In the genomic region with DNA sequence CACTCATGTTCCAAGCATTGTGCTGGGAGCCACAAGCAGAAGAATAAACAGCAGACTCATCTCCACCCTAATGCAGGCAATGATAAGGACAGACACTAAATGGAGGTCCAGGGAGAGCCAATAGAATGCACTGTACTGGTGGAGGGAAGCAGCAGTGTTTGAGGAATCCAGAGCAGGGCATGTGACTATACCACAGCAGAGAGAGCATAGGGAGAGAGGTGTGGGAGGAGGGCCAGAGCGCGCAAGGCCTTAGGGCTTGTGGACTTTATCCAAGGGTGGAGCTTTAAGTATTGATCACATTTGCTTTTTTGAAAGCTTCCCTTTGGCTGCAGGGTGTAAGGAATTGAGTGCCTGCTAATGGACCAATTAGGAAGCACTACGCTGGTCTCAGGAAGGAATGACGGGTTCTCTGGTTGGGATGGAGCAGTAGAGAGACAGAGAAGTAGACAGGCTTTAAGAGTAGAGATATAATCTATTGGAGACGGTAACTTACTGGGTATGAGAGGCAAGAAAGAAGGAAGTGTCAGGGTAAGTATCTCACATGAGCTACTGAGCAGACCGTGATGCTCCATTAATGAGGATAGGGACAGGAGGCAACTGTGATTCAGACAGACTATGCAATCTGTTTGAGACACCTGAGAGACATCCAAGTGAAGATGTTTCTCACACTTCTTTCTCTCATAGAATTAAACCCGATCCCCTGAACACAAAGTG, we compare ENCODE assay signal across 24 cellular contexts.
A peak's percentile ranks its signal among the peaks of the same experiment; 100 is the strongest.
DNase-seq lines count a peak whose midpoint lies in the region; ATAC-seq, FAIRE-seq and TF ChIP-seq lines count a peak whose summit lies in the region.
"Had no signal": no experiment of that assay in that cellular context is flagged by ENCODE, and none has a peak within 500 bp of the region (broad histone marks: within the 10 kb centered on the region; RNA-seq: fewer than 3 reads in every experiment).

No MANE protein-coding gene starts in this region.

- TSS peak; percentile 62 for BruUV-seq in HepG2 (replicated peaks; lab: Mats Ljungman, UMichigan)

- no peaks in the 10 kb centered on the region for H3K9me3 Mint-ChIP-seq in type B pancreatic cell
- H3K9me3 Mint-ChIP-seq: activated CD8-positive, alpha-beta T cell treated with anti-CD3 and anti-CD28 coated beads for 36 hours; activated naive CD4-positive, alpha-beta T cell treated with anti-CD3 and anti-CD28 coated beads, Interleukin-2, amount 50 U/mL, for 24 hours; brain; natural killer cell had no signal

- no peak overlapping the region; the same call in 1 of the 2 replicates for H3K9ac ChIP-seq in HepG2 (ENCODE audit: insufficient read depth, low read depth, low read length)
- H3K9ac ChIP-seq: parathyroid adenoma had no signal

- H3K27me3 ChIP-seq in body of pancreas: no peaks in the 10 kb centered on the region
- H3K27me3 ChIP-seq in HepG2 (ENCODE audit: control insufficient read depth in 1 of 2, insufficient read depth in 2 of 2, low read length in 2 of 2): no peaks in the 10 kb centered on the region
- H3K27me3 ChIP-seq: gastrocnemius medialis had no signal

- peak overlapping the region; percentile 75 for H3K27ac Mint-ChIP-seq in type B pancreatic cell
- H3K27ac Mint-ChIP-seq: activated CD8-positive, alpha-beta T cell treated with anti-CD3 and anti-CD28 coated beads for 36 hours; activated naive CD4-positive, alpha-beta T cell treated with anti-CD3 and anti-CD28 coated beads, Interleukin-2, amount 50 U/mL, for 24 hours; B cell; natural killer cell had no signal

- H3K9me3 ChIP-seq in body of pancreas (no peaks in the 10 kb centered on the region), HepG2 (ENCODE audit: low read length) (no peaks in the 10 kb centered on the region)
- H3K9me3 ChIP-seq: gastrocnemius medialis had no signal

- H3K27me3 Mint-ChIP-seq in type B pancreatic cell: no peaks in the 10 kb centered on the region
- H3K27me3 Mint-ChIP-seq: activated CD8-positive, alpha-beta T cell treated with anti-CD3 and anti-CD28 coated beads for 36 hours; activated naive CD4-positive, alpha-beta T cell treated with anti-CD3 and anti-CD28 coated beads, Interleukin-2, amount 50 U/mL, for 24 hours; B cell had no signal

- DNase-seq in NCI-H146 treated with DMSO at 0.1 percent for 48 hours (lab: John Stamatoyannopoulos, UW; ENCODE audit: unreplicated experiment) (peak; percentile 56), body of pancreas (peak; percentile 25 to 51 (median 38)), HepG2 (ENCODE audit: low spot score) (peak; percentile 87), type B pancreatic cell (ENCODE audit: extremely low spot score, unreplicated experiment) (no peak), SK-N-DZ (ENCODE audit: low spot score) (no peak), NCI-H2081 treated with DMSO at 0.1 percent for 48 hours (lab: John Stamatoyannopoulos, UW) (no peak)
- DNase-seq in activated CD8-positive, alpha-beta memory T cell treated with anti-CD3 and anti-CD28 coated beads for 24 hours: no peak
- DNase-seq: activated CD8-positive, alpha-beta T cell treated with anti-CD3 and anti-CD28 coated beads for 36 hours; activated T-cell treated with anti-CD3 and anti-CD28 coated beads, Interleukin-2, amount 50 U/mL, for 48 hours; cortex of kidney; gastrocnemius medialis; natural killer cell; NCI-H1105 treated with DMSO at 0.1 percent for 48 hours; stimulated activated CD8-positive, alpha-beta memory T cell treated with anti-CD3 and anti-CD28 coated beads, Interleukin-4, amount 100 ng/mL, for 48 hours; SW 1271 had no signal

- H3K4me3 ChIP-seq in body of pancreas (no peak overlapping the region), HepG2 (replicated peaks in 1 of 3; ENCODE audit: insufficient read depth in 1 of 3, low read depth in 2 of 3, low read length in 3 of 3) (peak overlapping the region; percentile 23 to 38 (median 28); a peak in 5 of 6 replicates)
- H3K4me3 ChIP-seq: gastrocnemius medialis, skin epidermis had no signal

- POLR2A ChIA-PET in HepG2 (lab: Yijun Ruan, JAX): interaction anchor here (1.0 to 1.6 kb wide), 4 partner anchors 11 to 118 kb away, joined by 4 to 10 read pairs (median 5); a partner anchor contains a TSS

- no peaks in the 10 kb centered on the region for H3K36me3 Mint-ChIP-seq in type B pancreatic cell
- H3K36me3 Mint-ChIP-seq: activated naive CD4-positive, alpha-beta T cell treated with anti-CD3 and anti-CD28 coated beads, Interleukin-2, amount 50 U/mL, for 24 hours; brain; natural killer cell had no signal

- FAIRE-seq in HepG2 (lab: Jason Lieb, UNC): peak; percentile 88
- FAIRE-seq: G401.6, GM12892 had no signal

- H3K79me2 ChIP-seq in HepG2 (ENCODE audit: insufficient read depth, low read length): peaks cover 3% of the 10 kb centered on the region

- no peak for TF ChIP-seq RAD21 in HepG2 (CRISPR knock-in tag; IDR thresholded peaks at IDR 0.05)

- peak; percentile 85 for ATAC-seq in body of pancreas
- peak; percentile 100 for ATAC-seq in HepG2
- ATAC-seq: activated CD8-positive, alpha-beta T cell treated with anti-CD3 and anti-CD28 coated beads for 36 hours; gastrocnemius medialis; natural killer cell had no signal

- no peak overlapping the region for H3K27ac ChIP-seq in body of pancreas
- H3K27ac ChIP-seq in HepG2 (ENCODE audit: extremely low read length, insufficient read depth, low read length): peak overlapping the region; percentile 62
- H3K27ac ChIP-seq: gastrocnemius medialis, parathyroid adenoma, RWPE1, VCaP had no signal

- H3K36me3 ChIP-seq in body of pancreas (replicated peaks in 1 of 2; ENCODE audit: insufficient read depth in 1 of 2, low read depth in 2 of 2) (no peaks in the 10 kb centered on the region), HepG2 (replicated peaks in 1 of 2; ENCODE audit: control insufficient read depth in 1 of 2, insufficient read depth in 2 of 2, low read length in 2 of 2) (no peaks in the 10 kb centered on the region)
- H3K36me3 ChIP-seq: gastrocnemius medialis had no signal

- peaks cover 6% of the 10 kb centered on the region for H3K4me1 Mint-ChIP-seq in type B pancreatic cell (ENCODE audit: unreplicated experiment)
- H3K4me1 Mint-ChIP-seq: activated naive CD4-positive, alpha-beta T cell treated with anti-CD3 and anti-CD28 coated beads, Interleukin-2, amount 50 U/mL, for 24 hours; B cell; brain; natural killer cell had no signal

- H3K4me2 ChIP-seq in HepG2 (ENCODE audit: low read depth, low read length): peak overlapping the region; percentile 72

- peak in 1 of 2 experiments; percentile 44; a peak in 1 of 4 replicates for TF ChIP-seq EP300 in HepG2 (IDR thresholded peaks at IDR 0.05; ENCODE audit: low read depth in 2 of 2, low read length in 2 of 2)
- no peak for TF ChIP-seq EP300 in HepG2 (CRISPR knock-in tag; IDR thresholded peaks at IDR 0.05; ENCODE audit: borderline replicate concordance)

- no peaks in the 10 kb centered on the region for H4K20me1 ChIP-seq in HepG2 (ENCODE audit: insufficient read depth, low read length)

- CTCF ChIA-PET in HepG2 (lab: Yijun Ruan, JAX; ENCODE audit: low intra/inter-chr PET ratio, low total read pairs): no interaction called here

- in situ Hi-C loops in HepG2 (cut with HindIII; ENCODE audit: extremely low pct_ligation_motif_present, low pct_unique_long_range_greater_than_20kb): no loop called here

- no peak overlapping the region for H2AFZ ChIP-seq in HepG2 (ENCODE audit: low read length)
- H2AFZ ChIP-seq: parathyroid adenoma had no signal

- no peak for TF ChIP-seq CTCF in body of pancreas (IDR thresholded peaks at IDR 0.05)
- TF ChIP-seq CTCF in HepG2 (CRISPR knock-in tag; IDR thresholded peaks at IDR 0.05): no peak
- no peak for TF ChIP-seq CTCF in type B pancreatic cell (conservative IDR thresholded peaks at IDR 0.05)

- peaks cover 9% of the 10 kb centered on the region for H3K4me1 ChIP-seq in body of pancreas
- H3K4me1 ChIP-seq in HepG2 (ENCODE audit: insufficient read depth, low read length): peaks cover 49% of the 10 kb centered on the region
- H3K4me1 ChIP-seq: gastrocnemius medialis had no signal

- intact Hi-C loops in body of pancreas (cut with DNase I) (no loop called here), HepG2 (cut with micrococcal nuclease; ENCODE audit: unreplicated experiment) (no loop called here)

- no peak for TF ChIP-seq POLR2A in body of pancreas (IDR thresholded peaks at IDR 0.05)
- TF ChIP-seq POLR2A in HepG2 (IDR thresholded peaks at IDR 0.05; ENCODE audit: insufficient read depth in 1 of 2, low read depth in 2 of 2, low read length in 2 of 2): peak in 1 of 2 experiments; percentile 31; a peak in 1 of 4 replicates

- WGBS in body of pancreas, 2 donors: 50 to 51% methylated on average over 7 of the region's 7 CpGs
- WGBS in HepG2 (ENCODE audit: low lambda C conversion rate): 16% methylated on average over 7 of the region's 7 CpGs

- H3K4me3 Mint-ChIP-seq in type B pancreatic cell: peak overlapping the region; percentile 40
- H3K4me3 Mint-ChIP-seq: activated CD8-positive, alpha-beta T cell treated with anti-CD3 and anti-CD28 coated beads for 36 hours; activated naive CD4-positive, alpha-beta T cell treated with anti-CD3 and anti-CD28 coated beads, Interleukin-2, amount 50 U/mL, for 24 hours; B cell; brain; natural killer cell had no signal

TF ChIP-seq in HepG2, 621 proteins besides CTCF, POLR2A, EP300 and RAD21 (continues in another document):
- TF ChIP-seq ARNT (IDR thresholded peaks at IDR 0.05): no peak
- no peak for TF ChIP-seq ZNF343 (CRISPR knock-in tag; IDR thresholded peaks at IDR 0.05)
- TF ChIP-seq, protein P1, sequence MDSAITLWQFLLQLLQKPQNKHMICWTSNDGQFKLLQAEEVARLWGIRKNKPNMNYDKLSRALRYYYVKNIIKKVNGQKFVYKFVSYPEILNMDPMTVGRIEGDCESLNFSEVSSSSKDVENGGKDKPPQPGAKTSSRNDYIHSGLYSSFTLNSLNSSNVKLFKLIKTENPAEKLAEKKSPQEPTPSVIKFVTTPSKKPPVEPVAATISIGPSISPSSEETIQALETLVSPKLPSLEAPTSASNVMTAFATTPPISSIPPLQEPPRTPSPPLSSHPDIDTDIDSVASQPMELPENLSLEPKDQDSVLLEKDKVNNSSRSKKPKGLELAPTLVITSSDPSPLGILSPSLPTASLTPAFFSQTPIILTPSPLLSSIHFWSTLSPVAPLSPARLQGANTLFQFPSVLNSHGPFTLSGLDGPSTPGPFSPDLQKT (CRISPR knock-in tag; IDR thresholded peaks at IDR 0.05; ENCODE audit: borderline replicate concordance): no peak
- TF ChIP-seq, protein P2, sequence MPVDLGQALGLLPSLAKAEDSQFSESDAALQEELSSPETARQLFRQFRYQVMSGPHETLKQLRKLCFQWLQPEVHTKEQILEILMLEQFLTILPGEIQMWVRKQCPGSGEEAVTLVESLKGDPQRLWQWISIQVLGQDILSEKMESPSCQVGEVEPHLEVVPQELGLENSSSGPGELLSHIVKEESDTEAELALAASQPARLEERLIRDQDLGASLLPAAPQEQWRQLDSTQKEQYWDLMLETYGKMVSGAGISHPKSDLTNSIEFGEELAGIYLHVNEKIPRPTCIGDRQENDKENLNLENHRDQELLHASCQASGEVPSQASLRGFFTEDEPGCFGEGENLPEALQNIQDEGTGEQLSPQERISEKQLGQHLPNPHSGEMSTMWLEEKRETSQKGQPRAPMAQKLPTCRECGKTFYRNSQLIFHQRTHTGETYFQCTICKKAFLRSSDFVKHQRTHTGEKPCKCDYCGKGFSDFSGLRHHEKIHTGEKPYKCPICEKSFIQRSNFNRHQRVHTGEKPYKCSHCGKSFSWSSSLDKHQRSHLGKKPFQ (CRISPR knock-in tag; IDR thresholded peaks at IDR 0.05; ENCODE audit: insufficient replicate concordance): no peak
- TF ChIP-seq ATF7 (IDR thresholded peaks at IDR 0.05): no peak
- TF ChIP-seq ATF7 (CRISPR knock-in tag; IDR thresholded peaks at IDR 0.05): no peak

Comparison
In these comparisons a context has a peak if more than half of its experiments do, and no peak if none do; other contexts are left out.
1. DNase-seq: peak in NCI-H146 treated with DMSO at 0.1 percent for 48 hours (single experiment), body of pancreas (4 of 4) and HepG2 (single experiment); none in type B pancreatic cell (single experiment), SK-N-DZ (single experiment), NCI-H2081 treated with DMSO at 0.1 percent for 48 hours (single experiment) and activated CD8-positive, alpha-beta memory T cell treated with anti-CD3 and anti-CD28 coated beads for 24 hours (single experiment).
2. H3K4me3 ChIP-seq: peak in HepG2 (3 of 3); none in body of pancreas (0 of 2).